In genomic region chr5:78467744-78468357, GRCh38 we compare ENCODE assay signal across 9 cellular contexts.
DNase-seq lines count a peak whose midpoint lies in the region; ATAC-seq and TF ChIP-seq lines count a peak whose summit lies in the region.
"Had no signal": no experiment of that assay in that cellular context is flagged by ENCODE, and none has a peak within 500 bp of the region (broad histone marks: within the 10 kb centered on the region; RNA-seq: fewer than 3 reads in every experiment).

No MANE protein-coding gene starts in this region.

- H3K9me2 ChIP-seq in SU-DHL-6 (replicated peaks; ENCODE audit: insufficient read depth, low read length), result no peaks in the 10 kb centered on the region

- no peak overlapping the region for H3K4me2 ChIP-seq in SU-DHL-6 (ENCODE audit: low read depth, low read length, poor library complexity, severe bottlenecking)

- no peak overlapping the region for H3K4me3 ChIP-seq in HL-60 (replicated peaks; ENCODE audit: insufficient read depth, low read length)
- H3K4me3 ChIP-seq in SU-DHL-6 (ENCODE audit: insufficient read depth, low read length, poor library complexity, severe bottlenecking), result no peak overlapping the region
- no peak overlapping the region for H3K4me3 ChIP-seq in effector memory CD4-positive, alpha-beta T cell (ENCODE audit: insufficient read depth, low read depth, low read length, poor library complexity, severe bottlenecking)
- H3K4me3 ChIP-seq: skin epidermis had no signal

- H3K79me2 ChIP-seq in SU-DHL-6 (ENCODE audit: insufficient read depth, low read length), result no peaks in the 10 kb centered on the region; the same call in 1 of the 2 replicates

- no peaks in the 10 kb centered on the region for H3K4me1 ChIP-seq in effector memory CD4-positive, alpha-beta T cell (ENCODE audit: control insufficient read depth, insufficient read depth, low read length, poor library complexity, severe bottlenecking)

- H2AFZ ChIP-seq in SU-DHL-6 (ENCODE audit: low read depth, low read length, severe bottlenecking), result no peak overlapping the region

- ATAC-seq in GM18909 (IDR thresholded peaks at IDR 0.05; ENCODE audit: poor library complexity, unreplicated experiment) (no peak), HG03196 (IDR thresholded peaks at IDR 0.05; ENCODE audit: unreplicated experiment) (no peak)

- H4K20me1 ChIP-seq in SU-DHL-6 (ENCODE audit: low read depth, low read length), result no peaks in the 10 kb centered on the region

- DNase-seq in DMS53 (lab: John Stamatoyannopoulos, UW), result peak; percentile 76
- no peak for DNase-seq in HL-60 (ENCODE audit: low read depth in 1 of 2, low spot score in 1 of 2)
- DNase-seq in germinal center (ENCODE audit: low spot score), result peak; percentile 40
- DNase-seq in renal cortical epithelial cell (ENCODE audit: low read depth), result peak; percentile 68
- DNase-seq in effector memory CD4-positive, alpha-beta T cell, result no peak

- no peaks in the 10 kb centered on the region for H3K27me3 ChIP-seq in HL-60 (ENCODE audit: insufficient read depth, poor library complexity, severe bottlenecking)
- no peaks in the 10 kb centered on the region for H3K27me3 ChIP-seq in SU-DHL-6 (ENCODE audit: low read length)
- H3K27me3 ChIP-seq in effector memory CD4-positive, alpha-beta T cell (replicated peaks; ENCODE audit: control insufficient read depth, insufficient read depth, low read length, poor library complexity, severe bottlenecking), result no peaks in the 10 kb centered on the region

- H3F3A ChIP-seq in SU-DHL-6 (ENCODE audit: insufficient read depth), result peaks cover 4% of the 10 kb centered on the region; the same call in 1 of the 2 replicates

- H3K36me3 ChIP-seq in SU-DHL-6 (ENCODE audit: low read length), result no peaks in the 10 kb centered on the region
- H3K36me3 ChIP-seq in effector memory CD4-positive, alpha-beta T cell (ENCODE audit: control insufficient read depth, insufficient read depth, low read length), result no peaks in the 10 kb centered on the region

- no peaks in the 10 kb centered on the region for H3K9me3 ChIP-seq in SU-DHL-6 (ENCODE audit: insufficient read depth, low read length)
- no peaks in the 10 kb centered on the region for H3K9me3 ChIP-seq in effector memory CD4-positive, alpha-beta T cell (ENCODE audit: control insufficient read depth, low read length)

- no peak overlapping the region for H3K9ac ChIP-seq in SU-DHL-6 (ENCODE audit: low read length)

- H3K27ac ChIP-seq in HL-60 (replicated peaks), result no peak overlapping the region
- no peak overlapping the region for H3K27ac ChIP-seq in SU-DHL-6 (ENCODE audit: low read depth, low read length)
- H3K27ac ChIP-seq in effector memory CD4-positive, alpha-beta T cell (ENCODE audit: insufficient read depth, low read length, poor library complexity, severe bottlenecking), result no peak overlapping the region
- H3K27ac ChIP-seq: skin epidermis had no signal

- peak; percentile 10 for TF ChIP-seq CTCF in HL-60 (IDR thresholded peaks at IDR 0.05; ENCODE audit: insufficient read depth, low read length)
- TF ChIP-seq CTCF in SU-DHL-6 (IDR thresholded peaks at IDR 0.05; ENCODE audit: insufficient read depth, low read length, poor library complexity, severe bottlenecking), result peak; percentile 67

Comparison
In these comparisons a context has a peak if more than half of its experiments do, and no peak if none do; other contexts are left out.
1. DNase-seq: peak in DMS53 (single experiment), germinal center (single experiment) and renal cortical epithelial cell (single experiment); none in HL-60 (0 of 2) and effector memory CD4-positive, alpha-beta T cell (0 of 3).